In genomic region chr12:76878899-76879709, GRCh38 we compare ENCODE assay signal across 8 cellular contexts. TPM values are rescaled to one million over a fixed set of nuclear protein-coding genes. Genes with fewer than 3 reads are reported as not detected.
DNase-seq lines count a peak whose midpoint lies in the region; ATAC-seq and TF ChIP-seq lines count a peak whose summit lies in the region.

TSS of gene CSRP2 (minus strand) at chr12:76879019. CDS start at chr12:76866260, 12,759 bp downstream.

- no TSS peak for BruUV-seq in OCI-LY7 (replicated peaks; lab: Mats Ljungman, UMichigan)

- H3K9me2 ChIP-seq in OCI-LY7 (ENCODE audit: insufficient read depth, low read length) = no peaks in the 10 kb centered on the region

- 0% methylated on average over 8 to 21 of the region's 71 CpGs for WGBS in esophagus squamous epithelium, 2 donors

- H3K36me3 ChIP-seq in OCI-LY7 (ENCODE audit: insufficient read depth, low read length) (no peaks in the 10 kb centered on the region), esophagus squamous epithelium (no peaks in the 10 kb centered on the region), muscle layer of colon (ENCODE audit: insufficient read depth, low read length) (no peaks in the 10 kb centered on the region)

- H3K4me1 ChIP-seq in OCI-LY7 (ENCODE audit: insufficient read depth, low read length, poor library complexity, severe bottlenecking) = peaks cover 10% of the 10 kb centered on the region
- peaks cover 0 to 83% (median 27%) of the 10 kb centered on the region in 3 donors for H3K4me1 ChIP-seq in esophagus squamous epithelium
- H3K4me1 ChIP-seq in muscle layer of colon (ENCODE audit: insufficient read depth, low read length) = no peaks in the 10 kb centered on the region

- H3K79me2 ChIP-seq in OCI-LY7 (ENCODE audit: insufficient read depth, low read depth, low read length) = no peaks in the 10 kb centered on the region

- CTCF ChIA-PET in OCI-LY7 (lab: Charles Lee; ENCODE audit: unreplicated experiment) = interaction anchor here (0.9 kb wide), 1 partner anchor 13 kb away, joined by 4 read pairs; no protein-coding TSS in a partner anchor

- intact Hi-C loops in OCI-LY7 (cut with micrococcal nuclease; ENCODE audit: unreplicated experiment) (no loop called here), esophagus squamous epithelium (cut with DNase I) (no loop called here)

- POLR2A ChIA-PET in OCI-LY7 (lab: Charles Lee) = no interaction called here

- H3K4me1 Mint-ChIP-seq in stimulated activated effector memory CD8-positive, alpha-beta T cell treated with anti-CD3 and anti-CD28 coated beads, Interleukin-12 subunit alpha, Interleukin-12 subunit beta, amount 100 ng/mL, for 72 hours = peaks cover 13% of the 10 kb centered on the region

- H3K9me3 ChIP-seq in OCI-LY7 (ENCODE audit: low read length) = no peaks in the 10 kb centered on the region
- no peaks in the 10 kb centered on the region for H3K9me3 ChIP-seq in esophagus squamous epithelium
- no peaks in the 10 kb centered on the region for H3K9me3 ChIP-seq in muscle layer of colon (ENCODE audit: low read length)

- TF ChIP-seq CTCF in OCI-LY7 (conservative IDR thresholded peaks at IDR 0.05; ENCODE audit: low read length) = 0 out of 2 replicates have a peak, but pooled peaks have one; percentile 25
- TF ChIP-seq CTCF in esophagus squamous epithelium (IDR thresholded peaks at IDR 0.05) = peak in 4 of 6 experiments; percentile 33 to 51 (median 42)

- peak; percentile 91 for ATAC-seq in GM21390 (IDR thresholded peaks at IDR 0.05; ENCODE audit: unreplicated experiment)
- peak; percentile 86 for ATAC-seq in stimulated activated effector memory CD8-positive, alpha-beta T cell treated with anti-CD3 and anti-CD28 coated beads, Interleukin-12 subunit alpha, Interleukin-12 subunit beta, amount 100 ng/mL, for 72 hours

- DNase-seq in D341Med (ENCODE audit: low spot score) = peak; percentile 96
- peak in 61 of 76 experiments; percentile 9 to 72 (median 48) for DNase-seq in HUDEP-2 (lab: John Stamatoyannopoulos, UW; ENCODE audit: unreplicated experiment in 76 of 76)
- DNase-seq in OCI-LY7 (ENCODE audit: low spot score) = peak; percentile 78
- DNase-seq in activated T-cell treated with anti-CD3 and anti-CD28 coated beads, Interleukin-2, amount 50 U/mL, for 48 hours = peak; percentile 79 to 86
- peak; percentile 8 for DNase-seq in esophagus squamous epithelium (lab: John Stamatoyannopoulos, UW)
- peak; percentile 49 to 78 for DNase-seq in stimulated activated effector memory CD8-positive, alpha-beta T cell treated with anti-CD3 and anti-CD28 coated beads, Interleukin-12 subunit alpha, Interleukin-12 subunit beta, amount 100 ng/mL, for 72 hours (ENCODE audit: low spot score in 2 of 2)

- no peak within 1 kb of the TSS for H3K27ac Mint-ChIP-seq in stimulated activated effector memory CD8-positive, alpha-beta T cell treated with anti-CD3 and anti-CD28 coated beads, Interleukin-12 subunit alpha, Interleukin-12 subunit beta, amount 100 ng/mL, for 72 hours

- peak within 1 kb of the TSS; percentile 92 for H3K4me3 Mint-ChIP-seq in stimulated activated effector memory CD8-positive, alpha-beta T cell treated with anti-CD3 and anti-CD28 coated beads, Interleukin-12 subunit alpha, Interleukin-12 subunit beta, amount 100 ng/mL, for 72 hours

- H3K9me3 Mint-ChIP-seq in stimulated activated effector memory CD8-positive, alpha-beta T cell treated with anti-CD3 and anti-CD28 coated beads, Interleukin-12 subunit alpha, Interleukin-12 subunit beta, amount 100 ng/mL, for 72 hours = no peaks in the 10 kb centered on the region

- H2AFZ ChIP-seq in OCI-LY7 (ENCODE audit: low read length) = peak within 1 kb of the TSS; percentile 90

- H3K36me3 Mint-ChIP-seq in stimulated activated effector memory CD8-positive, alpha-beta T cell treated with anti-CD3 and anti-CD28 coated beads, Interleukin-12 subunit alpha, Interleukin-12 subunit beta, amount 100 ng/mL, for 72 hours = peaks cover 5% of the 10 kb centered on the region

- H4K20me1 ChIP-seq in OCI-LY7 (ENCODE audit: insufficient read depth, low read length) = no peaks in the 10 kb centered on the region

- peak within 1 kb of the TSS; percentile 55 for H3K9ac ChIP-seq in muscle layer of colon (ENCODE audit: low read length)

- H3K4me3 ChIP-seq in OCI-LY7 (ENCODE audit: low read depth, low read length, poor library complexity, severe bottlenecking) (peak within 1 kb of the TSS; percentile 71), esophagus squamous epithelium (peak within 1 kb of the TSS; percentile 70 to 90 (median 84)), muscle layer of colon (ENCODE audit: low read depth in 1 of 2, low read length in 2 of 2) (peak within 1 kb of the TSS; percentile 75 to 79)

- H3K4me2 ChIP-seq in OCI-LY7 (ENCODE audit: low read length) = peak within 1 kb of the TSS; percentile 95

- H3K27ac ChIP-seq in OCI-LY7 (ENCODE audit: low read depth, low read length, poor library complexity, severe bottlenecking) (no peak within 1 kb of the TSS), esophagus squamous epithelium (peak within 1 kb of the TSS; percentile 91 to 97 (median 95)), muscle layer of colon (ENCODE audit: low read depth, low read length) (peak within 1 kb of the TSS; percentile 81)

- TF ChIP-seq POLR2A in esophagus squamous epithelium (IDR thresholded peaks at IDR 0.05) = peak in 2 of 4 donors; percentile 92 to 94

- H3K27me3 ChIP-seq in esophagus squamous epithelium (peaks cover 0 to 4% (median 0%) of the 10 kb centered on the region in 4 donors), muscle layer of colon (ENCODE audit: control insufficient read depth in 1 of 2, insufficient read depth in 2 of 2, low read length in 2 of 2) (no peaks in the 10 kb centered on the region)

RNA-seq across cellular contexts. Expression of gene CSRP2, which starts in this region (rescaled TPM):
- 4.3 and 7.7 TPM in 2 replicates for total RNA-seq in OCI-LY7 (2014; rRNA removed; shearing (Covaris generic))
- total RNA-seq in OCI-LY7 (2022) = 0.63 TPM in 1 of 2 replicates, not detected in the other
- total RNA-seq in esophagus squamous epithelium = 100 to 1,000 TPM in 1 of 4 donors, 10 to 100 TPM in 3; 57.6 to 107 (median 65.1) TPM

Comparison
In these comparisons a context has a peak if more than half of its experiments do, and no peak if none do; other contexts are left out.
1. RNA of gene CSRP2 (total RNA-seq): 57.6 to 107 TPM in esophagus squamous epithelium; 0.63 to 7.7 TPM in OCI-LY7; every median in the first group is over 4 times any median in the second.
2. DNase-seq: peak in every context shown above with its lines; median percentile 96 in D341Med; 82 in activated T-cell treated with anti-CD3 and anti-CD28 coated beads, Interleukin-2, amount 50 U/mL, for 48 hours; 78 in OCI-LY7; 64 in stimulated activated effector memory CD8-positive, alpha-beta T cell treated with anti-CD3 and anti-CD28 coated beads, Interleukin-12 subunit alpha, Interleukin-12 subunit beta, amount 100 ng/mL, for 72 hours; 48 in HUDEP-2; 8 in esophagus squamous epithelium.
3. Peak in every context shown above with its lines, with median percentiles within 50 percentile points of each other: H3K4me3 ChIP-seq.